Comparison of ENCODE assay signal across 9 cellular contexts in the genomic region with DNA sequence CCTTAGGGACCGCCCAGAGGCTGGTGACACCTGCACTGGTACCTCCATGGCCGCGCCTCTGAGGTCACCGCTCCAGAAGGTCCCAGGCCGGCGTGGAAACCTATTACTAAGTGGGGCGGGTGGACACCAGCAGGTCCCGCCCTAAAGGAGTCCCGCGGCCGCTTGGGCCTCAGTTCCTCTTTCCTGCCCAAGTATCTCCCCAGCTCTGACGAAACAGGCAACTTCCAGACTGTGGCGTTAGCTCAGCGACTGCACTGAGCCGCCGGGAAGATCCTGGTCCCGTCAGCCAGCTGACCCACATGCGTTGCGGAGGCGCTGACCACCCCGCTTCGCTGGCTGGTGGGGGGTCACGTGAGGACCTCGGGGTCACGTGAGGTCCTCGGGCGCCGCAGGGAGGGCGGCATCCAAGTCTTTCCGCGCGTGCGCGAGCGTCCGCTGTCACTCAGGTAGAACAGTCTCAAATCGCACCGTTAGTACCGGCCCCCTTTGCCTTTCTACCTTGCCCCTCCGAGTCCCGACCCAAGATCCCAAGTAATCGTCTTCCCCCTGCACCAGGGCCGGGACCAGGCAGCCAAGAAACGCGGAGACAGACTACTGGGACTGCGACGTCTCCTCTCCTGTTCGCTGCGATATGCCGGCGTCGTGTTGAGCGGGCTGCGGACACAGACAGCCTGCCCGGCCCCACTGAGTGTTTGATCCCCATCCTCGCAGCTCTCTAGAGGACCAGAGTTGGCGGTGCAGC.
DNase-seq lines count a peak whose midpoint lies in the region; ATAC-seq lines count a peak whose summit lies in the region.
"Had no signal": no experiment of that assay in that cellular context is flagged by ENCODE, and none has a peak within 500 bp of the region (broad histone marks: within the 10 kb centered on the region; RNA-seq: fewer than 3 reads in every experiment).

No MANE protein-coding gene starts in this region.

- H3K4me3 ChIP-seq in mucosa of rectum (ENCODE audit: low read length in 2 of 2): peak overlapping the region; percentile 90 to 96

- peak overlapping the region; percentile 93 to 94 for H3K27ac ChIP-seq in mucosa of rectum (ENCODE audit: low read depth in 2 of 2, low read length in 2 of 2)

- peak overlapping the region; percentile 94 to 98 for H3K9ac ChIP-seq in mucosa of rectum (ENCODE audit: low read depth in 1 of 2, low read length in 2 of 2)

- DNase-seq in AG20443 (ENCODE audit: low spot score) (peak; percentile 97), GM19240 (ENCODE audit: insufficient read length, low spot score) (peak; percentile 92), NCI-H82 treated with DMSO at 0.1 percent for 48 hours (lab: John Stamatoyannopoulos, UW; ENCODE audit: unreplicated experiment) (peak; percentile 50), epidermal melanocyte (ENCODE audit: insufficient read length, low spot score) (peak; percentile 76)
- DNase-seq in activated CD8-positive, alpha-beta memory T cell treated with anti-CD3 and anti-CD28 coated beads, Interleukin-2, amount 50 U/mL, for 1 hour (ENCODE audit: extremely low read depth): peak; percentile 63
- DNase-seq in stimulated activated CD8-positive, alpha-beta memory T cell treated with anti-CD3 and anti-CD28 coated beads, Interleukin-7, amount 100 ng/mL, for 24 hours (ENCODE audit: low read depth): peak; percentile 47

- no peaks in the 10 kb centered on the region for H3K36me3 ChIP-seq in mucosa of rectum (ENCODE audit: control insufficient read depth in 2 of 2, insufficient read depth in 2 of 2, low read length in 2 of 2)

- peak; percentile 88 for ATAC-seq in HG03460 (IDR thresholded peaks at IDR 0.05; ENCODE audit: unreplicated experiment)
- ATAC-seq: HCT116 had no signal

- H3K27me3 ChIP-seq in mucosa of rectum (ENCODE audit: control insufficient read depth in 2 of 2, insufficient read depth in 2 of 2, low read length in 2 of 2): no peaks in the 10 kb centered on the region

- peaks cover 4 to 10% of the 10 kb centered on the region in 2 donors for H3K4me1 ChIP-seq in mucosa of rectum (ENCODE audit: control insufficient read depth in 2 of 2, insufficient read depth in 2 of 2, low read length in 2 of 2)

- H3K9me3 ChIP-seq in mucosa of rectum (ENCODE audit: control insufficient read depth in 2 of 2, low read length in 2 of 2): no peaks in the 10 kb centered on the region

Comparison
In these comparisons a context has a peak if more than half of its experiments do, and no peak if none do; other contexts are left out.
1. Peak in every context shown above with its lines: DNase-seq, ATAC-seq, H3K4me3 ChIP-seq and H3K27ac ChIP-seq.
2. DNase-seq: peak in every context shown above with its lines; median percentile 97 in AG20443; 92 in GM19240; 76 in epidermal melanocyte; 63 in activated CD8-positive, alpha-beta memory T cell treated with anti-CD3 and anti-CD28 coated beads, Interleukin-2, amount 50 U/mL, for 1 hour; 50 in NCI-H82 treated with DMSO at 0.1 percent for 48 hours; 47 in stimulated activated CD8-positive, alpha-beta memory T cell treated with anti-CD3 and anti-CD28 coated beads, Interleukin-7, amount 100 ng/mL, for 24 hours.